Comparison of ENCODE assay signal across 13 cellular contexts in genomic region chr1:12128120-12128519, GRCh38.
"Had no signal": no experiment of that assay in that cellular context is flagged by ENCODE, and none has a peak within 500 bp of the region (broad histone marks: within the 10 kb centered on the region; RNA-seq: fewer than 3 reads in every experiment).

No MANE protein-coding gene starts in this region.

- ATAC-seq: lower lobe of right lung, right lobe of liver, upper lobe of right lung had no signal

- H3K27ac ChIP-seq: ascending aorta, cardiac muscle cell, esophagus muscularis mucosa, lower lobe of right lung, right lobe of liver, testis, upper lobe of right lung had no signal

- H3K4me3 Mint-ChIP-seq: T-helper 1 cell treated with Interleukin-12 subunit alpha and Interleukin-12 subunit beta and Interleukin-4 antibody, amounts not matched to agents 30 μg/mL and 1 μg/mL, for 36 hours had no signal

- H3K4me3 ChIP-seq: ascending aorta, cardiac muscle cell, esophagus muscularis mucosa, lower lobe of right lung, right lobe of liver, testis, upper lobe of right lung had no signal

- H3K9me3 ChIP-seq: ascending aorta, esophagus muscularis mucosa, lower lobe of right lung, right lobe of liver, testis, upper lobe of right lung had no signal

- H3K9me3 Mint-ChIP-seq: T-helper 1 cell treated with Interleukin-12 subunit alpha and Interleukin-12 subunit beta and Interleukin-4 antibody, amounts not matched to agents 30 μg/mL and 1 μg/mL, for 36 hours had no signal

- DNase-seq: activated CD4-positive, alpha-beta T cell treated with anti-CD3 and anti-CD28 coated beads for 1 hour; glutamatergic neuron; lower lobe of right lung; midbrain; right lobe of liver; SHP77; testis; upper lobe of right lung had no signal

- H3K27me3 ChIP-seq: ascending aorta, cardiac muscle cell, right lobe of liver, testis, upper lobe of right lung had no signal

- H3K36me3 ChIP-seq: ascending aorta, cardiac muscle cell, esophagus muscularis mucosa, lower lobe of right lung, right lobe of liver, upper lobe of right lung had no signal

- FAIRE-seq: colon had no signal
